1 cellular context compared by ENCODE assay signal in the genomic region with DNA sequence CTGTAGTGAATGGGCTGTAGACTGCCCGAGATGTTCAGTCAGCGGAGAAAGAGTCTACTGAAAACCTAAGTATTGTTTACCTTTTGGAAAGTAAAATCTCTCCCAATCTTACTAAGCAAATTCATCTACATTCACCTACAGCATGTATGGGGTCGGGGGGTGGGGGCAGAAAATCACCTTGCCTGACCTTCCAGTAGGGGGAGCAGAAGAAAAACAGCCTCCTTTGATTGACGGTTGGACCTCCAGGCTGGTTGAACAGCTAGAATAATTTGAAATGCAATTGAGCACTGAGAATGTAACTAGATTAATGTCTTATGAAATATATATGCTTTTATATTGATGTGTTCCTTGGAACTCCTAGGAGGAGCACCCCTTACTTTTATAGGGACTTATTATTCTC.
TF ChIP-seq lines count a peak whose summit lies in the region.

No MANE protein-coding gene starts in this region.

TF ChIP-seq in HepG2, 621 proteins besides CTCF, POLR2A, EP300 and RAD21:
- TF ChIP-seq RXRB (CRISPR knock-in tag; IDR thresholded peaks at IDR 0.05; ENCODE audit: borderline replicate concordance) (no peak), SMARCE1 (IDR thresholded peaks at IDR 0.05; ENCODE audit: borderline replicate concordance) (no peak), REXO4 (CRISPR knock-in tag; IDR thresholded peaks at IDR 0.05; ENCODE audit: borderline replicate concordance) (no peak), ZNF747 (CRISPR knock-in tag; IDR thresholded peaks at IDR 0.05; ENCODE audit: borderline replicate concordance) (no peak), RBFOX2 (IDR thresholded peaks at IDR 0.05; ENCODE audit: low read depth, low read length) (no peak), ZNF121 (CRISPR knock-in tag; IDR thresholded peaks at IDR 0.05) (no peak), SNAI1 (CRISPR knock-in tag; IDR thresholded peaks at IDR 0.05; ENCODE audit: borderline replicate concordance) (no peak), ZMAT3 (CRISPR knock-in tag; conservative IDR thresholded peaks at IDR 0.05) (no peak), NFE2L1 (CRISPR knock-in tag; IDR thresholded peaks at IDR 0.05; ENCODE audit: borderline replicate concordance) (no peak), HCFC1 (IDR thresholded peaks at IDR 0.05; ENCODE audit: low read depth, low read length) (no peak), KDM1A (CRISPR knock-in tag; IDR thresholded peaks at IDR 0.05) (no peak), NR2F6 (IDR thresholded peaks at IDR 0.05) (0 out of 2 replicates have a peak, but pooled peaks have one; percentile 19), NR2F6 (CRISPR knock-in tag; IDR thresholded peaks at IDR 0.05) (peak; percentile 29; the same call in 1 of the 2 replicates), FOXA1 (IDR thresholded peaks at IDR 0.05) (no peak), FOXA1 (CRISPR knock-in tag; IDR thresholded peaks at IDR 0.05) (no peak), BRCA1 (CRISPR knock-in tag; IDR thresholded peaks at IDR 0.05) (no peak), STAG1 (CRISPR knock-in tag; IDR thresholded peaks at IDR 0.05) (peak; percentile 30; the same call in 1 of the 2 replicates)
- TF ChIP-seq, protein P1, sequence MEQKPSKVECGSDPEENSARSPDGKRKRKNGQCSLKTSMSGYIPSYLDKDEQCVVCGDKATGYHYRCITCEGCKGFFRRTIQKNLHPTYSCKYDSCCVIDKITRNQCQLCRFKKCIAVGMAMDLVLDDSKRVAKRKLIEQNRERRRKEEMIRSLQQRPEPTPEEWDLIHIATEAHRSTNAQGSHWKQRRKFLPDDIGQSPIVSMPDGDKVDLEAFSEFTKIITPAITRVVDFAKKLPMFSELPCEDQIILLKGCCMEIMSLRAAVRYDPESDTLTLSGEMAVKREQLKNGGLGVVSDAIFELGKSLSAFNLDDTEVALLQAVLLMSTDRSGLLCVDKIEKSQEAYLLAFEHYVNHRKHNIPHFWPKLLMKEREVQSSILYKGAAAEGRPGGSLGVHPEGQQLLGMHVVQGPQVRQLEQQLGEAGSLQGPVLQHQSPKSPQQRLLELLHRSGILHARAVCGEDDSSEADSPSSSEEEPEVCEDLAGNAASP (CRISPR knock-in tag; IDR thresholded peaks at IDR 0.05; ENCODE audit: borderline replicate concordance), result 0 out of 2 replicates have a peak, but pooled peaks have one; percentile 15
- TF ChIP-seq, protein P2, sequence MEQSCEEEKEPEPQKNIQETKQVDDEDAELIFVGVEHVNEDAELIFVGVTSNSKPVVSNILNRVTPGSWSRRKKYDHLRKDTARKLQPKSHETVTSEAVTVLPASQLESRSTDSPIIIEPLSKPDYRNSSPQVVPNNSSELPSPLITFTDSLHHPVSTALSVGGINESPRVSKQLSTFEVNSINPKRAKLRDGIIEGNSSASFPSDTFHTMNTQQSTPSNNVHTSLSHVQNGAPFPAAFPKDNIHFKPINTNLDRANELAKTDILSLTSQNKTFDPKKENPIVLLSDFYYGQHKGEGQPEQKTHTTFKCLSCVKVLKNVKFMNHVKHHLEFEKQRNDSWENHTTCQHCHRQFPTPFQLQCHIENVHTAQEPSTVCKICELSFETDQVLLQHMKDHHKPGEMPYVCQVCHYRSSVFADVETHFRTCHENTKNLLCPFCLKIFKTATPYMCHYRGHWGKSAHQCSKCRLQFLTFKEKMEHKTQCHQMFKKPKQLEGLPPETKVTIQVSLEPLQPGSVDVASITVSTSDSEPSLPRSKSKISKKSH (CRISPR knock-in tag; IDR thresholded peaks at IDR 0.05; ENCODE audit: borderline replicate concordance), result no peak
- TF ChIP-seq, protein P3, sequence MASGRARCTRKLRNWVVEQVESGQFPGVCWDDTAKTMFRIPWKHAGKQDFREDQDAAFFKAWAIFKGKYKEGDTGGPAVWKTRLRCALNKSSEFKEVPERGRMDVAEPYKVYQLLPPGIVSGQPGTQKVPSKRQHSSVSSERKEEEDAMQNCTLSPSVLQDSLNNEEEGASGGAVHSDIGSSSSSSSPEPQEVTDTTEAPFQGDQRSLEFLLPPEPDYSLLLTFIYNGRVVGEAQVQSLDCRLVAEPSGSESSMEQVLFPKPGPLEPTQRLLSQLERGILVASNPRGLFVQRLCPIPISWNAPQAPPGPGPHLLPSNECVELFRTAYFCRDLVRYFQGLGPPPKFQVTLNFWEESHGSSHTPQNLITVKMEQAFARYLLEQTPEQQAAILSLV (CRISPR knock-in tag; IDR thresholded peaks at IDR 0.05; ENCODE audit: borderline replicate concordance), result no peak
TF ChIP-seq in HepG2: peak in this region for 3.
